7 cellular contexts compared by ENCODE assay signal in genomic region chr17:76497979-76498885, GRCh38. TPM values are rescaled to one million over a fixed set of nuclear protein-coding genes. Genes with fewer than 3 reads are reported as not detected.
DNase-seq lines count a peak whose midpoint lies in the region; ATAC-seq and TF ChIP-seq lines count a peak whose summit lies in the region.

No MANE protein-coding gene starts in this region.

- TF ChIP-seq POLR2A in GM18505 (IDR thresholded peaks at IDR 0.05; ENCODE audit: borderline replicate concordance, extremely low read depth, insufficient read depth, insufficient read length): peak; percentile 42

- H3K27me3 ChIP-seq in stomach smooth muscle (ENCODE audit: control insufficient read depth in 1 of 2, insufficient read depth in 2 of 2, low read length in 2 of 2): no peaks in the 10 kb centered on the region

- H3K36me3 ChIP-seq in stomach smooth muscle (ENCODE audit: control insufficient read depth in 2 of 2, insufficient read depth in 2 of 2, low read length in 2 of 2): no peaks in the 10 kb centered on the region

- peaks cover 57% of the 10 kb centered on the region for H3K4me1 ChIP-seq in stomach smooth muscle (ENCODE audit: control insufficient read depth, insufficient read depth, low read length)

- H3K9ac ChIP-seq in stomach smooth muscle (ENCODE audit: low read length in 2 of 2): peak overlapping the region; percentile 2 to 62

- H3K4me3 ChIP-seq in choroid plexus epithelial cell (ENCODE audit: low read depth, low read length) (peak overlapping the region; percentile 37), stomach smooth muscle (ENCODE audit: low read length in 2 of 2) (peak overlapping the region in 1 of 2 donors; percentile 8)

- no peaks in the 10 kb centered on the region for H3K9me3 ChIP-seq in stomach smooth muscle (ENCODE audit: control insufficient read depth in 2 of 2, low read length in 2 of 2)

- no peak for ATAC-seq in GM18505 (IDR thresholded peaks at IDR 0.05; ENCODE audit: unreplicated experiment)
- ATAC-seq in left lobe of liver: peak; percentile 73

- DNase-seq in NCI-H774 (lab: John Stamatoyannopoulos, UW): peak; percentile 52
- peak; percentile 90 for DNase-seq in choroid plexus epithelial cell (ENCODE audit: low read depth)
- peak; percentile 80 for DNase-seq in left lobe of liver (ENCODE audit: low spot score)
- no peak for DNase-seq in stimulated activated CD8-positive, alpha-beta memory T cell treated with anti-CD3 and anti-CD28 coated beads, Interleukin-4, amount 100 ng/mL, for 48 hours
- DNase-seq in NAMALWA (ENCODE audit: low spot score): no peak

- TF ChIP-seq CTCF in choroid plexus epithelial cell (conservative IDR thresholded peaks at IDR 0.05; ENCODE audit: low read depth, low read length): no peak

- peak overlapping the region; percentile 75 for H3K27ac ChIP-seq in stomach smooth muscle (ENCODE audit: low read length)

RNA-seq across cellular contexts. Expression of gene RHBDF2, which starts 3.0 kb away (rescaled TPM):
- total RNA-seq in left lobe of liver: 8.9 TPM

RNA-seq across cellular contexts. Expression of gene AANAT, which starts 30.8 kb away (rescaled TPM):
- total RNA-seq in left lobe of liver: not detected

RNA-seq across cellular contexts. Expression of gene CYGB, which starts 39.3 kb away (rescaled TPM):
- total RNA-seq in left lobe of liver: 5.0 TPM

RNA-seq across cellular contexts. Expression of gene PRCD, which starts 41.6 kb away (rescaled TPM):
- 0.15 TPM for total RNA-seq in left lobe of liver

RNA-seq across cellular contexts. Expression of gene UBE2O, which starts 45.3 kb away (rescaled TPM):
- total RNA-seq in left lobe of liver: 9.8 TPM

Comparison
In these comparisons a context has a peak if more than half of its experiments do, and no peak if none do; other contexts are left out.
1. DNase-seq: peak in NCI-H774 (single experiment), choroid plexus epithelial cell (single experiment) and left lobe of liver (single experiment); none in stimulated activated CD8-positive, alpha-beta memory T cell treated with anti-CD3 and anti-CD28 coated beads, Interleukin-4, amount 100 ng/mL, for 48 hours (single experiment) and NAMALWA (single experiment).